In the genomic region with DNA sequence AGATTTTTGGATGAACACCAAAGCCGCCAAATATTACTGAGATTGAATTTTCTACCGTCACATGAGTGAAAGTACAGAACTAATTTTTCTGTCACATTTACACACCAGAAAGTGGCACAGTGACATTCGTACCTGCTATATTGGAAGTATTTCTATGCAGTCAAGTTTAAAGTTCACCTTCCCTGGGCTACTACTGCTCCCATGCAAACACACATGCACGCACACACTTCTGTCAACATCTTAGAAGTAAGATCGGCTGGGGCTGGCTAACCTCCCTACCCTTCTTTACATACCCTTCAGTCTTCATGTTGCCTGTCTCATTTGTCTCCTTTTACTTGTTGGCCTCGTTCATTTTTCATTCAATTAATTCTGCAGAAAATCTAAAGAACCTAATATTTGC, we compare ENCODE assay signal across 18 cellular contexts. TPM values are rescaled to one million over a fixed set of nuclear protein-coding genes. Genes with fewer than 3 reads are reported as not detected.
"Had no signal": no experiment of that assay in that cellular context is flagged by ENCODE, and none has a peak within 500 bp of the region (broad histone marks: within the 10 kb centered on the region; RNA-seq: fewer than 3 reads in every experiment).

No MANE protein-coding gene starts in this region.

- H3K4me3 Mint-ChIP-seq: activated B cell treated with CpG ODN at 0.5 μM for 24 hours; activated CD4-positive, alpha-beta T cell treated with anti-CD3 and anti-CD28 coated beads, Interleukin-2, amount 10 ng/mL, durations not matched to agents 24 days and 14 days; activated naive CD4-positive, alpha-beta T cell treated with anti-CD3 and anti-CD28 coated beads for 36 hours; activated T-helper 17 cell treated with anti-CD3 and anti-CD28 coated beads, Interleukin-2, amount 50 U/mL, for 72 hours; dendritic cell treated with granulocyte-macrophage colony-stimulating factor and Interleukin-4, amounts not matched to agents 40 ng/mL and 50 ng/mL, for 4 days; effector memory CD8-positive, alpha-beta T cell; naive B cell; T-cell had no signal

- H3K9me3 ChIP-seq: gastroesophageal sphincter, psoas muscle, sigmoid colon, upper lobe of right lung had no signal

- H3K27me3 Mint-ChIP-seq: activated B cell treated with CpG ODN at 0.5 μM for 24 hours; dendritic cell treated with granulocyte-macrophage colony-stimulating factor and Interleukin-4, amounts not matched to agents 40 ng/mL and 50 ng/mL, for 4 days had no signal

- H3K36me3 ChIP-seq: gastroesophageal sphincter, sigmoid colon, upper lobe of right lung had no signal

- H3K36me3 Mint-ChIP-seq: naive B cell, T-cell had no signal

- H3K27ac Mint-ChIP-seq: activated B cell treated with CpG ODN at 0.5 μM for 24 hours; activated CD4-positive, alpha-beta T cell treated with anti-CD3 and anti-CD28 coated beads, Interleukin-2, amount 10 ng/mL, durations not matched to agents 24 days and 14 days; activated naive CD4-positive, alpha-beta T cell treated with anti-CD3 and anti-CD28 coated beads for 36 hours; activated T-helper 17 cell treated with anti-CD3 and anti-CD28 coated beads, Interleukin-2, amount 50 U/mL, for 72 hours; dendritic cell treated with granulocyte-macrophage colony-stimulating factor and Interleukin-4, amounts not matched to agents 40 ng/mL and 50 ng/mL, for 4 days; effector memory CD8-positive, alpha-beta T cell; naive B cell; T-cell had no signal

- H3K27ac ChIP-seq: epithelial cell of prostate, gastroesophageal sphincter, psoas muscle, sigmoid colon, upper lobe of right lung had no signal

- DNase-seq: activated B cell treated with CpG ODN at 0.5 μM for 24 hours; activated CD4-positive, alpha-beta T cell treated with anti-CD3 and anti-CD28 coated beads, Interleukin-2, amount 10 ng/mL, durations not matched to agents 24 days and 14 days; activated naive CD4-positive, alpha-beta T cell treated with anti-CD3 and anti-CD28 coated beads for 36 hours; central memory CD4-positive, alpha-beta T cell; effector memory CD8-positive, alpha-beta T cell; midbrain; naive B cell; psoas muscle; sigmoid colon; stimulated activated CD4-positive, alpha-beta T cell treated with anti-CD3 and anti-CD28 coated beads, Interleukin-2, amount 100 ng/mL, for 24 hours; stimulated activated naive CD4-positive, alpha-beta T cell; T-cell; T1000; upper lobe of right lung had no signal

- H3K4me1 ChIP-seq: gastroesophageal sphincter, sigmoid colon had no signal

- H3K4me3 ChIP-seq: gastroesophageal sphincter, psoas muscle, sigmoid colon, upper lobe of right lung had no signal

- H3K9me3 Mint-ChIP-seq: activated B cell treated with CpG ODN at 0.5 μM for 24 hours; activated CD4-positive, alpha-beta T cell treated with anti-CD3 and anti-CD28 coated beads, Interleukin-2, amount 10 ng/mL, durations not matched to agents 24 days and 14 days; activated naive CD4-positive, alpha-beta T cell treated with anti-CD3 and anti-CD28 coated beads for 36 hours; activated T-helper 17 cell treated with anti-CD3 and anti-CD28 coated beads, Interleukin-2, amount 50 U/mL, for 72 hours; dendritic cell treated with granulocyte-macrophage colony-stimulating factor and Interleukin-4, amounts not matched to agents 40 ng/mL and 50 ng/mL, for 4 days; effector memory CD8-positive, alpha-beta T cell; T-cell had no signal

- H3K27me3 ChIP-seq: gastroesophageal sphincter, sigmoid colon, upper lobe of right lung had no signal

- ATAC-seq: activated T-helper 17 cell treated with anti-CD3 and anti-CD28 coated beads, Interleukin-2, amount 50 U/mL, for 72 hours; effector memory CD8-positive, alpha-beta T cell; gastroesophageal sphincter; T-cell; upper lobe of right lung had no signal

- H3K4me1 Mint-ChIP-seq: activated B cell treated with CpG ODN at 0.5 μM for 24 hours; activated CD4-positive, alpha-beta T cell treated with anti-CD3 and anti-CD28 coated beads, Interleukin-2, amount 10 ng/mL, durations not matched to agents 24 days and 14 days; activated T-helper 17 cell treated with anti-CD3 and anti-CD28 coated beads, Interleukin-2, amount 50 U/mL, for 72 hours; naive B cell; T-cell had no signal

RNA-seq across cellular contexts. Expression of gene TM4SF1, which starts 19.0 kb away (rescaled TPM):
- total RNA-seq: activated B cell treated with CpG ODN at 0.5 μM for 24 hours; activated naive CD4-positive, alpha-beta T cell treated with anti-CD3 and anti-CD28 coated beads for 36 hours had no signal
